ENCODE assay signal across 14 cellular contexts in the genomic region with DNA sequence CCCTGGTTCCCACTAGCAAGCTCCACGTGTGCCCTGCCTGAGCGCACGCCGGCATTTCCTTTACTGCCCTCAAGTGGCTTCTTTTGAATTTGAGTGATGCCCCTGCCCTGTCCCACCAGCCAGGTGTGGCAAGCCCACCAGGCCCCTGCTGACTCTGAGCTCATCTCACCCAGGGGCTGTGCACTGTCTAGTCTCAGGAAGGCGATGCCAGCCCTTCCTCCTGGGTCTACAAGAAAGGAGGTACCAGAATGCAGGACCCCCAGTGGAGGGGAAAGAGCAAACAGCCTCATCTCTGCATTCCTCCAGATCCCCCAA. TPM values are rescaled to one million over a fixed set of nuclear protein-coding genes. Genes with fewer than 3 reads are reported as not detected.
DNase-seq lines count a peak whose midpoint lies in the region; ATAC-seq, FAIRE-seq and TF ChIP-seq lines count a peak whose summit lies in the region.
"Had no signal": no experiment of that assay in that cellular context is flagged by ENCODE, and none has a peak within 500 bp of the region (broad histone marks: within the 10 kb centered on the region; RNA-seq: fewer than 3 reads in every experiment).

No MANE protein-coding gene starts in this region.

- dilution Hi-C loops in endothelial cell of umbilical vein (cut with MboI; ENCODE audit: extremely low pct_ligation_motif_present, low sequenced_read_pairs): no loop called here

- H3K9me2 ChIP-seq in SK-N-SH: no peaks in the 10 kb centered on the region

- H3K4me2 ChIP-seq in SK-N-SH (peak overlapping the region; percentile 41; the same call in 1 of the 2 replicates), endothelial cell of umbilical vein (ENCODE audit: insufficient read depth, low read length) (no peak overlapping the region)

- H3K9ac ChIP-seq in SK-N-SH (peak overlapping the region; percentile 27; the same call in 1 of the 2 replicates), endothelial cell of umbilical vein (replicated peaks; ENCODE audit: extremely low read depth, insufficient read depth, low read length) (peak overlapping the region; percentile 25)

- H3K4me1 ChIP-seq in SK-N-SH (ENCODE audit: control insufficient read depth in 1 of 2, insufficient read depth in 2 of 2, low read depth in 1 of 2, low read length in 1 of 2): peaks cover 17 to 47% of the 10 kb centered on the region in 2 experiments
- H3K4me1 ChIP-seq in endothelial cell of umbilical vein (ENCODE audit: control insufficient read depth, extremely low read depth, insufficient read depth, low read length): peaks cover 42% of the 10 kb centered on the region

- peaks cover 33% of the 10 kb centered on the region for H3F3A ChIP-seq in SK-N-SH (replicated peaks; ENCODE audit: insufficient read depth)

- H3K9me3 Mint-ChIP-seq in nephron progenitor cell (no peaks in the 10 kb centered on the region), type B pancreatic cell (no peaks in the 10 kb centered on the region)
- H3K9me3 Mint-ChIP-seq: activated naive CD4-positive, alpha-beta T cell treated with anti-CD3 and anti-CD28 coated beads, Interleukin-2, amount 10 ng/mL, durations not matched to agents 7 days and 5 days had no signal

- no peak for DNase-seq in SK-N-SH
- DNase-seq in endothelial cell of umbilical vein (ENCODE audit: low read depth, low spot score): no peak
- DNase-seq in nephron progenitor cell: no peak
- no peak for DNase-seq in type B pancreatic cell (ENCODE audit: extremely low spot score, unreplicated experiment)
- no peak for DNase-seq in NCI-H510A (lab: John Stamatoyannopoulos, UW)
- no peak for DNase-seq in GOT3 (lab: John Stamatoyannopoulos, UW)
- DNase-seq in cerebellar nuclear complex (lab: John Stamatoyannopoulos, UW): no peak
- DNase-seq: activated CD4-positive, alpha-beta T cell treated with anti-CD3 and anti-CD28 coated beads for 36 hours; activated naive CD4-positive, alpha-beta T cell treated with anti-CD3 and anti-CD28 coated beads, Interleukin-2, amount 10 ng/mL, durations not matched to agents 7 days and 5 days; GDM1; SHP77 had no signal

- H3K27ac ChIP-seq in SK-N-SH (ENCODE audit: low read depth in 2 of 2, low read length in 1 of 2): peak overlapping the region in 1 of 2 experiments; percentile 97; a peak in 3 of 4 replicates
- peak overlapping the region; percentile 84 for H3K27ac ChIP-seq in endothelial cell of umbilical vein (ENCODE audit: insufficient read depth, low read depth, low read length)

- no peak overlapping the region for H3K4me3 Mint-ChIP-seq in nephron progenitor cell
- H3K4me3 Mint-ChIP-seq in type B pancreatic cell: no peak overlapping the region
- H3K4me3 Mint-ChIP-seq: activated CD4-positive, alpha-beta T cell treated with anti-CD3 and anti-CD28 coated beads for 36 hours; activated naive CD4-positive, alpha-beta T cell treated with anti-CD3 and anti-CD28 coated beads, Interleukin-2, amount 10 ng/mL, durations not matched to agents 7 days and 5 days; IgD-negative memory B cell had no signal

- H3K79me2 ChIP-seq in SK-N-SH (ENCODE audit: insufficient read depth): peaks cover 83% of the 10 kb centered on the region
- peaks cover 27% of the 10 kb centered on the region for H3K79me2 ChIP-seq in endothelial cell of umbilical vein (ENCODE audit: control insufficient read depth, insufficient read depth, low read length)

- ATAC-seq in SK-N-SH treated with all-trans-retinoic acid at 6 μM for 48 hours: no peak; the same call in 2 of the 3 replicates
- ATAC-seq: activated CD4-positive, alpha-beta T cell treated with anti-CD3 and anti-CD28 coated beads for 36 hours had no signal

- no TSS peak for BruUV-seq in endothelial cell of umbilical vein (replicated peaks; lab: Mats Ljungman, UMichigan)

- peaks cover 55% of the 10 kb centered on the region for H3K36me3 Mint-ChIP-seq in nephron progenitor cell (ENCODE audit: low read depth)
- peaks cover 14% of the 10 kb centered on the region for H3K36me3 Mint-ChIP-seq in type B pancreatic cell

- H2AFZ ChIP-seq in SK-N-SH (ENCODE audit: low read depth) (no peak overlapping the region), endothelial cell of umbilical vein (ENCODE audit: low read depth, low read length) (no peak overlapping the region)

- peaks cover 81% of the 10 kb centered on the region for H3K4me1 Mint-ChIP-seq in nephron progenitor cell
- H3K4me1 Mint-ChIP-seq in type B pancreatic cell (ENCODE audit: unreplicated experiment): peaks cover 9% of the 10 kb centered on the region
- H3K4me1 Mint-ChIP-seq: activated CD4-positive, alpha-beta T cell treated with anti-CD3 and anti-CD28 coated beads for 36 hours; activated naive CD4-positive, alpha-beta T cell treated with anti-CD3 and anti-CD28 coated beads, Interleukin-2, amount 10 ng/mL, durations not matched to agents 7 days and 5 days had no signal

- peaks cover 15 to 69% of the 10 kb centered on the region in 2 experiments for H3K36me3 ChIP-seq in SK-N-SH (replicated peaks in 1 of 2; ENCODE audit: control insufficient read depth in 1 of 2, insufficient read depth in 2 of 2, low read length in 1 of 2)
- H3K36me3 ChIP-seq in endothelial cell of umbilical vein (ENCODE audit: control insufficient read depth in 2 of 2, extremely low read depth in 1 of 2, insufficient read depth in 2 of 2, low read length in 2 of 2): peaks cover 20 to 45% of the 10 kb centered on the region in 2 experiments

- H4K20me1 ChIP-seq in SK-N-SH (ENCODE audit: insufficient read depth): peaks cover 87% of the 10 kb centered on the region
- H4K20me1 ChIP-seq in endothelial cell of umbilical vein (replicated peaks; ENCODE audit: control insufficient read depth, extremely low read depth, insufficient read depth, low read length): no peaks in the 10 kb centered on the region

- no peak for TF ChIP-seq POLR2A in endothelial cell of umbilical vein (IDR thresholded peaks at IDR 0.05; ENCODE audit: low read depth, low read length)

- POLR2A ChIA-PET in SK-N-SH (lab: Yijun Ruan, JAX) (no interaction called here), endothelial cell of umbilical vein (lab: Charles Lee) (no interaction called here)

- no peak for TF ChIP-seq EP300 in SK-N-SH (IDR thresholded peaks at IDR 0.05; ENCODE audit: borderline replicate concordance in 1 of 2, low read depth in 1 of 2, low read length in 1 of 2)

- no peaks in the 10 kb centered on the region for H3K9me1 ChIP-seq in endothelial cell of umbilical vein (replicated peaks; ENCODE audit: control insufficient read depth, extremely low read depth, insufficient read depth, low read length)

- no peaks in the 10 kb centered on the region for H3K9me3 ChIP-seq in SK-N-SH
- no peaks in the 10 kb centered on the region for H3K9me3 ChIP-seq in endothelial cell of umbilical vein (replicated peaks; ENCODE audit: control insufficient read depth, insufficient read depth, low read length)

- H3K27ac Mint-ChIP-seq in nephron progenitor cell (peak overlapping the region; percentile 93), type B pancreatic cell (peak overlapping the region; percentile 41)
- H3K27ac Mint-ChIP-seq: activated CD4-positive, alpha-beta T cell treated with anti-CD3 and anti-CD28 coated beads for 36 hours; activated naive CD4-positive, alpha-beta T cell treated with anti-CD3 and anti-CD28 coated beads, Interleukin-2, amount 10 ng/mL, durations not matched to agents 7 days and 5 days; IgD-negative memory B cell had no signal

- no peaks in the 10 kb centered on the region for H3K27me3 ChIP-seq in SK-N-SH (ENCODE audit: insufficient read depth)
- H3K27me3 ChIP-seq in endothelial cell of umbilical vein (ENCODE audit: control insufficient read depth in 2 of 2, insufficient read depth in 2 of 2, low read length in 2 of 2): no peaks in the 10 kb centered on the region

- intact Hi-C loops in endothelial cell of umbilical vein (cut with micrococcal nuclease): no loop called here

- H3K4me3 ChIP-seq in SK-N-SH (ENCODE audit: low read depth in 2 of 2, low read length in 1 of 2) (no peak overlapping the region), endothelial cell of umbilical vein (replicated peaks in 1 of 3; ENCODE audit: insufficient read depth in 1 of 3, low read depth in 1 of 3, low read length in 3 of 3) (no peak overlapping the region)

- 80% methylated on average over 2 of the region's 5 CpGs for WGBS in SK-N-SH (ENCODE audit: low lambda C conversion rate)

- TF ChIP-seq CTCF in SK-N-SH (IDR thresholded peaks at IDR 0.05) (no peak), endothelial cell of umbilical vein (IDR thresholded peaks at IDR 0.05; ENCODE audit: extremely low read depth in 1 of 2, insufficient read depth in 1 of 2, low read depth in 1 of 2, low read length in 2 of 2) (no peak), nephron progenitor cell (IDR thresholded peaks at IDR 0.05) (no peak), type B pancreatic cell (conservative IDR thresholded peaks at IDR 0.05) (no peak)

- H3K27me3 Mint-ChIP-seq in nephron progenitor cell (ENCODE audit: low read depth, poor library complexity) (no peaks in the 10 kb centered on the region), type B pancreatic cell (no peaks in the 10 kb centered on the region)
- H3K27me3 Mint-ChIP-seq: activated CD4-positive, alpha-beta T cell treated with anti-CD3 and anti-CD28 coated beads for 36 hours; activated naive CD4-positive, alpha-beta T cell treated with anti-CD3 and anti-CD28 coated beads, Interleukin-2, amount 10 ng/mL, durations not matched to agents 7 days and 5 days; IgD-negative memory B cell had no signal

- CTCF ChIA-PET in SK-N-SH (lab: Yijun Ruan, JAX): interaction anchor here (0.9 to 7.2 kb wide), 4 partner anchors 16 to 72 kb away, joined by 3 to 39 read pairs (median 4); no protein-coding TSS in a partner anchor
- CTCF ChIA-PET in endothelial cell of umbilical vein (lab: Charles Lee): interaction anchor here (0.8 to 3.6 kb wide), 7 partner anchors 9 to 306 kb away, joined by 3 to 16 read pairs (median 5); partner anchors contain the start of gene EPHX3

- no peak for FAIRE-seq in endothelial cell of umbilical vein (lab: Jason Lieb, UNC)
- FAIRE-seq: H1 had no signal

- no peak for TF ChIP-seq RAD21 in SK-N-SH (IDR thresholded peaks at IDR 0.05; ENCODE audit: low read length)

RNA-seq across cellular contexts. Expression of gene EPHX3, which starts 17.3 kb away (rescaled TPM):
- polyA plus RNA-seq in SK-N-SH (2012; rRNA removed): 0.15 and 0.28 TPM in 2 replicates
- polyA plus RNA-seq in SK-N-SH (2012; cell fraction: cytosol; rRNA removed): 0.03 and 0.04 TPM in 2 replicates
- 0.65 and 1.2 TPM in 2 replicates for polyA plus RNA-seq in SK-N-SH (2012; cell fraction: nucleus; rRNA removed)
- total RNA-seq in endothelial cell of umbilical vein: 0.55 and 0.58 TPM in 2 replicates
- polyA plus RNA-seq in endothelial cell of umbilical vein: 0.56 and 0.70 TPM in 2 replicates
- 0.21 and 0.22 TPM in 2 replicates for polyA plus RNA-seq in endothelial cell of umbilical vein (2011; cell fraction: cytosol; rRNA removed)
- 1.0 and 1.3 TPM in 2 replicates for polyA plus RNA-seq in endothelial cell of umbilical vein (2011; cell fraction: nucleus; rRNA removed)
- 0.22 TPM in 1 of 2 replicates, not detected in the other for polyA plus RNA-seq in endothelial cell of umbilical vein (2012)
- 0.57 and 0.63 TPM in 2 replicates for polyA minus RNA-seq in endothelial cell of umbilical vein
- not detected for polyA minus RNA-seq in endothelial cell of umbilical vein (2011; cell fraction: cytosol; rRNA and poly(A)+ RNA removed)
- polyA minus RNA-seq in endothelial cell of umbilical vein (2011; cell fraction: nucleus; rRNA and poly(A)+ RNA removed): 0.87 and 1.2 TPM in 2 replicates
- total RNA-seq in type B pancreatic cell (ENCODE audit: low replicate concordance): 5.1 and 9.4 TPM in 2 replicates
- polyA plus RNA-seq: IgD-negative memory B cell had no signal

RNA-seq across cellular contexts. Expression of gene NOTCH3, which starts 48.7 kb away (rescaled TPM):
- polyA plus RNA-seq in SK-N-SH (2012; rRNA removed) (4.5 and 7.0 TPM in 2 replicates), endothelial cell of umbilical vein (0.63 and 0.67 TPM in 2 replicates)
- 2.8 and 5.1 TPM in 2 replicates for polyA plus RNA-seq in SK-N-SH (2012; cell fraction: cytosol; rRNA removed)
- 9.9 and 11.8 TPM in 2 replicates for polyA plus RNA-seq in SK-N-SH (2012; cell fraction: nucleus; rRNA removed)
- total RNA-seq in endothelial cell of umbilical vein (1.2 and 1.5 TPM in 2 replicates), type B pancreatic cell (ENCODE audit: low replicate concordance) (119 and 139 TPM in 2 replicates)
- polyA plus RNA-seq in endothelial cell of umbilical vein (2011; cell fraction: cytosol; rRNA removed): 0.39 and 0.54 TPM in 2 replicates
- 0.65 and 0.97 TPM in 2 replicates for polyA plus RNA-seq in endothelial cell of umbilical vein (2011; cell fraction: nucleus; rRNA removed)
- 1.0 and 2.5 TPM in 2 replicates for polyA plus RNA-seq in endothelial cell of umbilical vein (2012)
- polyA minus RNA-seq in endothelial cell of umbilical vein: 1.6 and 2.0 TPM in 2 replicates
- 0.61 TPM for polyA minus RNA-seq in endothelial cell of umbilical vein (2011; cell fraction: cytosol; rRNA and poly(A)+ RNA removed)
- polyA minus RNA-seq in endothelial cell of umbilical vein (2011; cell fraction: nucleus; rRNA and poly(A)+ RNA removed): 0.67 and 2.1 TPM in 2 replicates
- polyA plus RNA-seq: IgD-negative memory B cell had no signal

Comparison
In these comparisons a context has a peak if more than half of its experiments do, and no peak if none do; other contexts are left out.
1. RNA of gene NOTCH3, which starts 48.7 kb away (total RNA-seq): 119 to 139 TPM in type B pancreatic cell; 1.2 to 1.5 TPM in endothelial cell of umbilical vein; every median in the first group is over 10 times any median in the second.